4 cellular contexts compared by ENCODE assay signal in genomic region chr14:29126865-29127264, GRCh38.
"Had no signal": no experiment of that assay in that cellular context is flagged by ENCODE, and none has a peak within 500 bp of the region (broad histone marks: within the 10 kb centered on the region; RNA-seq: fewer than 3 reads in every experiment).

No MANE protein-coding gene starts in this region.

- H3K4me3 ChIP-seq: GM23338 had no signal

- DNase-seq: H9, KBM-7 had no signal

- H3K27ac ChIP-seq: KMS-11 had no signal

- H3K9ac ChIP-seq: KMS-11 had no signal

- H3K4me2 ChIP-seq: GM23338, KMS-11 had no signal

- H2AFZ ChIP-seq: GM23338 had no signal
